Comparison of ENCODE assay signal across 8 cellular contexts in genomic region chr2:26172866-26173595, GRCh38. TPM values are rescaled to one million over a fixed set of nuclear protein-coding genes. Genes with fewer than 3 reads are reported as not detected.
DNase-seq lines count a peak whose midpoint lies in the region; ATAC-seq and TF ChIP-seq lines count a peak whose summit lies in the region.

Gene GAREM2 (plus strand): TSS chr2:26173088. CDS start chr2:26173221, 133 bp downstream.

- no peak within 1 kb of the TSS for H2BK12ac ChIP-seq in trophoblast cell (ENCODE audit: low read length)

- no peak within 1 kb of the TSS for H3K18ac ChIP-seq in trophoblast cell (ENCODE audit: low read length)

- peaks cover 0 to 16% of the 10 kb centered on the region in 2 donors for H3K27me3 ChIP-seq in Peyer's patch
- peaks cover 6 to 48% (median 11%) of the 10 kb centered on the region in 4 donors for H3K27me3 ChIP-seq in esophagus squamous epithelium
- H3K27me3 ChIP-seq in trophoblast cell (ENCODE audit: insufficient read depth, low read length): peaks cover 19% of the 10 kb centered on the region

- H3K36me3 ChIP-seq in Peyer's patch (no peaks in the 10 kb centered on the region), esophagus squamous epithelium (no peaks in the 10 kb centered on the region), trophoblast cell (ENCODE audit: control insufficient read depth in 1 of 2, insufficient read depth in 2 of 2, low read length in 2 of 2) (no peaks in the 10 kb centered on the region)

- TF ChIP-seq POLR2A in Peyer's patch (IDR thresholded peaks at IDR 0.05) (no peak), esophagus squamous epithelium (IDR thresholded peaks at IDR 0.05) (no peak)

- H3K4me3 ChIP-seq in Peyer's patch: peak within 1 kb of the TSS; percentile 10 to 54 (median 52)
- peak within 1 kb of the TSS; percentile 34 to 70 (median 44) for H3K4me3 ChIP-seq in esophagus squamous epithelium
- H3K4me3 ChIP-seq in trophoblast cell (ENCODE audit: low read depth, low read length): peak within 1 kb of the TSS; percentile 59

- H3K23ac ChIP-seq in trophoblast cell (ENCODE audit: low read length): no peak within 1 kb of the TSS

- H3K9me3 ChIP-seq in Peyer's patch (no peaks in the 10 kb centered on the region), esophagus squamous epithelium (no peaks in the 10 kb centered on the region), trophoblast cell (ENCODE audit: insufficient read depth, low read depth, low read length) (no peaks in the 10 kb centered on the region)

- H2AK5ac ChIP-seq in trophoblast cell (ENCODE audit: low read length): no peak within 1 kb of the TSS

- no peaks in the 10 kb centered on the region for H3K79me2 ChIP-seq in trophoblast cell (ENCODE audit: control insufficient read depth, insufficient read depth, low read length, poor library complexity)

- no peak within 1 kb of the TSS for H3K14ac ChIP-seq in trophoblast cell (ENCODE audit: low read length)

- no peak within 1 kb of the TSS for H3K4ac ChIP-seq in trophoblast cell (ENCODE audit: low read depth, low read length)

- H3K27ac ChIP-seq in Peyer's patch (no peak within 1 kb of the TSS), esophagus squamous epithelium (no peak within 1 kb of the TSS), trophoblast cell (ENCODE audit: low read depth, low read length) (no peak within 1 kb of the TSS)

- H4K8ac ChIP-seq in trophoblast cell (ENCODE audit: low read depth, low read length): no peak within 1 kb of the TSS

- H2AFZ ChIP-seq in trophoblast cell (ENCODE audit: insufficient read depth, low read length, poor library complexity): peak within 1 kb of the TSS; percentile 40

- no peak within 1 kb of the TSS for H2BK5ac ChIP-seq in trophoblast cell (ENCODE audit: low read depth, low read length, poor library complexity)

- H3K4me2 ChIP-seq in trophoblast cell (ENCODE audit: low read length): peak within 1 kb of the TSS; percentile 89

- H2BK120ac ChIP-seq in trophoblast cell (ENCODE audit: insufficient read depth, low read length, poor library complexity): no peak within 1 kb of the TSS

- intact Hi-C loops in esophagus squamous epithelium (cut with DNase I): no loop called here

- peaks cover 1% of the 10 kb centered on the region for H3K79me1 ChIP-seq in trophoblast cell (ENCODE audit: low read length)

- 0% methylated on average over 15 of the region's 91 CpGs; no CpG with 5 or more reads in 1 of the 2 donors for WGBS in esophagus squamous epithelium, 2 donors
- WGBS in trophoblast cell (ENCODE audit: extremely low coverage, insufficient coverage, insufficient read length): no CpG with 5 or more reads among the region's 91 CpGs

- DNase-seq in GM03348 (ENCODE audit: low spot score): peak; percentile 63
- peak in 1 of 3 donors; percentile 32 for DNase-seq in Peyer's patch
- no peak for DNase-seq in esophagus squamous epithelium (lab: John Stamatoyannopoulos, UW)
- no peak for DNase-seq in trophoblast cell
- DNase-seq in NCI-H226: no peak
- DNase-seq in NK-92 treated with Interleukin-12 subunit alpha and Interleukin-12 subunit beta, amount 100 ng/mL, for 24 hours (lab: John Stamatoyannopoulos, UW): no peak
- no peak for DNase-seq in GF-D8 (lab: John Stamatoyannopoulos, UW)

- no peak within 1 kb of the TSS for H4K12ac ChIP-seq in trophoblast cell (ENCODE audit: low read depth, low read length)

- H3K9ac ChIP-seq in trophoblast cell (ENCODE audit: low read length): no peak within 1 kb of the TSS

- no peak within 1 kb of the TSS for H4K91ac ChIP-seq in trophoblast cell (ENCODE audit: low read depth, low read length)

- TF ChIP-seq CTCF in Peyer's patch (IDR thresholded peaks at IDR 0.05) (no peak), esophagus squamous epithelium (IDR thresholded peaks at IDR 0.05) (no peak)

- no peak for ATAC-seq in GM21619 (IDR thresholded peaks at IDR 0.05; ENCODE audit: unreplicated experiment)

- H3K4me1 ChIP-seq in Peyer's patch (peaks cover 0 to 12% (median 9%) of the 10 kb centered on the region in 4 donors), esophagus squamous epithelium (peaks cover 0 to 20% (median 10%) of the 10 kb centered on the region in 3 donors), trophoblast cell (ENCODE audit: control insufficient read depth in 1 of 2, insufficient read depth in 2 of 2, low read length in 2 of 2) (no peaks in the 10 kb centered on the region)

RNA-seq across cellular contexts. Expression of gene GAREM2, which starts in this region (rescaled TPM):
- total RNA-seq in Peyer's patch (under 1 TPM in 3 of 4 donors, not detected in 1; 0.35 to 0.94 (median 0.85) TPM), esophagus squamous epithelium (1 to 10 TPM in 2 of 4 donors, under 1 TPM in 2; 0.19 to 1.5 (median 0.89) TPM)
- 6.4 and 9.2 TPM in 2 replicates for polyA plus RNA-seq in trophoblast cell (2013)
